Comparison of ENCODE assay signal across 1 cellular context in genomic region chr15:89781055-89781454, GRCh38.
TF ChIP-seq lines count a peak whose summit lies in the region.

No MANE protein-coding gene starts in this region.

TF ChIP-seq in WTC11, 78 proteins besides CTCF, POLR2A, EP300 and RAD21 (continued from another document):
- TF ChIP-seq, protein P1, sequence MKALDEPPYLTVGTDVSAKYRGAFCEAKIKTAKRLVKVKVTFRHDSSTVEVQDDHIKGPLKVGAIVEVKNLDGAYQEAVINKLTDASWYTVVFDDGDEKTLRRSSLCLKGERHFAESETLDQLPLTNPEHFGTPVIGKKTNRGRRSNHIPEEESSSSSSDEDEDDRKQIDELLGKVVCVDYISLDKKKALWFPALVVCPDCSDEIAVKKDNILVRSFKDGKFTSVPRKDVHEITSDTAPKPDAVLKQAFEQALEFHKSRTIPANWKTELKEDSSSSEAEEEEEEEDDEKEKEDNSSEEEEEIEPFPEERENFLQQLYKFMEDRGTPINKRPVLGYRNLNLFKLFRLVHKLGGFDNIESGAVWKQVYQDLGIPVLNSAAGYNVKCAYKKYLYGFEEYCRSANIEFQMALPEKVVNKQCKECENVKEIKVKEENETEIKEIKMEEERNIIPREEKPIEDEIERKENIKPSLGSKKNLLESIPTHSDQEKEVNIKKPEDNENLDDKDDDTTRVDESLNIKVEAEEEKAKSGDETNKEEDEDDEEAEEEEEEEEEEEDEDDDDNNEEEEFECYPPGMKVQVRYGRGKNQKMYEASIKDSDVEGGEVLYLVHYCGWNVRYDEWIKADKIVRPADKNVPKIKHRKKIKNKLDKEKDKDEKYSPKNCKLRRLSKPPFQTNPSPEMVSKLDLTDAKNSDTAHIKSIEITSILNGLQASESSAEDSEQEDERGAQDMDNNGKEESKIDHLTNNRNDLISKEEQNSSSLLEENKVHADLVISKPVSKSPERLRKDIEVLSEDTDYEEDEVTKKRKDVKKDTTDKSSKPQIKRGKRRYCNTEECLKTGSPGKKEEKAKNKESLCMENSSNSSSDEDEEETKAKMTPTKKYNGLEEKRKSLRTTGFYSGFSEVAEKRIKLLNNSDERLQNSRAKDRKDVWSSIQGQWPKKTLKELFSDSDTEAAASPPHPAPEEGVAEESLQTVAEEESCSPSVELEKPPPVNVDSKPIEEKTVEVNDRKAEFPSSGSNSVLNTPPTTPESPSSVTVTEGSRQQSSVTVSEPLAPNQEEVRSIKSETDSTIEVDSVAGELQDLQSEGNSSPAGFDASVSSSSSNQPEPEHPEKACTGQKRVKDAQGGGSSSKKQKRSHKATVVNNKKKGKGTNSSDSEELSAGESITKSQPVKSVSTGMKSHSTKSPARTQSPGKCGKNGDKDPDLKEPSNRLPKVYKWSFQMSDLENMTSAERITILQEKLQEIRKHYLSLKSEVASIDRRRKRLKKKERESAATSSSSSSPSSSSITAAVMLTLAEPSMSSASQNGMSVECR (CRISPR knock-in tag; IDR thresholded peaks at IDR 0.05; ENCODE audit: borderline replicate concordance), result no peak
- TF ChIP-seq IRF1 (CRISPR knock-in tag; IDR thresholded peaks at IDR 0.05), result no peak
- TF ChIP-seq, protein P2, sequence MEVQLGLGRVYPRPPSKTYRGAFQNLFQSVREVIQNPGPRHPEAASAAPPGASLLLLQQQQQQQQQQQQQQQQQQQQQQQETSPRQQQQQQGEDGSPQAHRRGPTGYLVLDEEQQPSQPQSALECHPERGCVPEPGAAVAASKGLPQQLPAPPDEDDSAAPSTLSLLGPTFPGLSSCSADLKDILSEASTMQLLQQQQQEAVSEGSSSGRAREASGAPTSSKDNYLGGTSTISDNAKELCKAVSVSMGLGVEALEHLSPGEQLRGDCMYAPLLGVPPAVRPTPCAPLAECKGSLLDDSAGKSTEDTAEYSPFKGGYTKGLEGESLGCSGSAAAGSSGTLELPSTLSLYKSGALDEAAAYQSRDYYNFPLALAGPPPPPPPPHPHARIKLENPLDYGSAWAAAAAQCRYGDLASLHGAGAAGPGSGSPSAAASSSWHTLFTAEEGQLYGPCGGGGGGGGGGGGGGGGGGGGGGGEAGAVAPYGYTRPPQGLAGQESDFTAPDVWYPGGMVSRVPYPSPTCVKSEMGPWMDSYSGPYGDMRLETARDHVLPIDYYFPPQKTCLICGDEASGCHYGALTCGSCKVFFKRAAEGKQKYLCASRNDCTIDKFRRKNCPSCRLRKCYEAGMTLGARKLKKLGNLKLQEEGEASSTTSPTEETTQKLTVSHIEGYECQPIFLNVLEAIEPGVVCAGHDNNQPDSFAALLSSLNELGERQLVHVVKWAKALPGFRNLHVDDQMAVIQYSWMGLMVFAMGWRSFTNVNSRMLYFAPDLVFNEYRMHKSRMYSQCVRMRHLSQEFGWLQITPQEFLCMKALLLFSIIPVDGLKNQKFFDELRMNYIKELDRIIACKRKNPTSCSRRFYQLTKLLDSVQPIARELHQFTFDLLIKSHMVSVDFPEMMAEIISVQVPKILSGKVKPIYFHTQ (CRISPR knock-in tag; IDR thresholded peaks at IDR 0.05), result no peak
- TF ChIP-seq, protein P3, sequence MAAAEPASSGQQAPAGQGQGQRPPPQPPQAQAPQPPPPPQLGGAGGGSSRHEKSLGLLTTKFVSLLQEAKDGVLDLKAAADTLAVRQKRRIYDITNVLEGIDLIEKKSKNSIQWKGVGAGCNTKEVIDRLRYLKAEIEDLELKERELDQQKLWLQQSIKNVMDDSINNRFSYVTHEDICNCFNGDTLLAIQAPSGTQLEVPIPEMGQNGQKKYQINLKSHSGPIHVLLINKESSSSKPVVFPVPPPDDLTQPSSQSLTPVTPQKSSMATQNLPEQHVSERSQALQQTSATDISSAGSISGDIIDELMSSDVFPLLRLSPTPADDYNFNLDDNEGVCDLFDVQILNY (CRISPR knock-in tag; IDR thresholded peaks at IDR 0.05), result no peak
- TF ChIP-seq, protein P4, sequence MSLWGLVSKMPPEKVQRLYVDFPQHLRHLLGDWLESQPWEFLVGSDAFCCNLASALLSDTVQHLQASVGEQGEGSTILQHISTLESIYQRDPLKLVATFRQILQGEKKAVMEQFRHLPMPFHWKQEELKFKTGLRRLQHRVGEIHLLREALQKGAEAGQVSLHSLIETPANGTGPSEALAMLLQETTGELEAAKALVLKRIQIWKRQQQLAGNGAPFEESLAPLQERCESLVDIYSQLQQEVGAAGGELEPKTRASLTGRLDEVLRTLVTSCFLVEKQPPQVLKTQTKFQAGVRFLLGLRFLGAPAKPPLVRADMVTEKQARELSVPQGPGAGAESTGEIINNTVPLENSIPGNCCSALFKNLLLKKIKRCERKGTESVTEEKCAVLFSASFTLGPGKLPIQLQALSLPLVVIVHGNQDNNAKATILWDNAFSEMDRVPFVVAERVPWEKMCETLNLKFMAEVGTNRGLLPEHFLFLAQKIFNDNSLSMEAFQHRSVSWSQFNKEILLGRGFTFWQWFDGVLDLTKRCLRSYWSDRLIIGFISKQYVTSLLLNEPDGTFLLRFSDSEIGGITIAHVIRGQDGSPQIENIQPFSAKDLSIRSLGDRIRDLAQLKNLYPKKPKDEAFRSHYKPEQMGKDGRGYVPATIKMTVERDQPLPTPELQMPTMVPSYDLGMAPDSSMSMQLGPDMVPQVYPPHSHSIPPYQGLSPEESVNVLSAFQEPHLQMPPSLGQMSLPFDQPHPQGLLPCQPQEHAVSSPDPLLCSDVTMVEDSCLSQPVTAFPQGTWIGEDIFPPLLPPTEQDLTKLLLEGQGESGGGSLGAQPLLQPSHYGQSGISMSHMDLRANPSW (CRISPR knock-in tag; conservative IDR thresholded peaks at IDR 0.05; ENCODE audit: low read depth), result no peak
TF ChIP-seq in WTC11: peak in this region for 0.
